In the genomic region with DNA sequence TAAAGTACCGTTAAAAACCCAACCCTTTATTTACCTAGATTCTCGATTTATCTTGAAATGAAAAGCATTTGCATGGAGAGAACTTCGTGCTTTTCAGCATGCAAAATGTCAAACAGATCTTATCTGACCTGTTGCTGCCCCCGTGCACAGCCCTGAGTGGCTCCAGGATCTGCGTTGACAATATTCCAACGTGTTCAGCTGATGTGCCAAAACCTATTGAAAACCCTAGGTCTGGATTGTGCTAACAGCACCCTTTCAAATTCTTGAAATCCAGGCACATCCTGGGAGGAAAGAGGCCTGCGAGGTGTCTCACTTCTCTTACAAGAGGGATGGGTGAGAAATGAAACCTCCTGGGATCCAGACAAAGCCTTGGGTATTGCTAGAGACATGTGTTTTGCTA, we compare ENCODE assay signal across 14 cellular contexts.
DNase-seq lines count a peak whose midpoint lies in the region; ATAC-seq and TF ChIP-seq lines count a peak whose summit lies in the region.
"Had no signal": no experiment of that assay in that cellular context is flagged by ENCODE, and none has a peak within 500 bp of the region (broad histone marks: within the 10 kb centered on the region; RNA-seq: fewer than 3 reads in every experiment).

No MANE protein-coding gene starts in this region.

- H3K9ac ChIP-seq in rectal smooth muscle tissue (ENCODE audit: low read length): no peak overlapping the region
- H3K9ac ChIP-seq: BLaER1 treated with 17β-estradiol and CSF1 and Interleukin-3, amounts not matched to agents 10 nM and 100 nM had no signal

- peak overlapping the region; percentile 83; the same call in 1 of the 2 replicates for H2AFZ ChIP-seq in GM23338

- no peak for TF ChIP-seq CTCF in GM23338 (conservative IDR thresholded peaks at IDR 0.05; ENCODE audit: low read depth in 2 of 2)
- no peak for TF ChIP-seq CTCF in ascending aorta (IDR thresholded peaks at IDR 0.05)
- TF ChIP-seq CTCF in left ventricle myocardium inferior (IDR thresholded peaks at IDR 0.05; ENCODE audit: borderline replicate concordance): no peak

- no peaks in the 10 kb centered on the region for H4K20me1 ChIP-seq in GM23338 (replicated peaks; ENCODE audit: insufficient read depth)

- H3K4me1 ChIP-seq in GM23338 (ENCODE audit: insufficient read depth) (no peaks in the 10 kb centered on the region), ascending aorta (peaks cover 0 to 10% of the 10 kb centered on the region in 2 donors), left ventricle myocardium inferior (peaks cover 29% of the 10 kb centered on the region), rectal smooth muscle tissue (ENCODE audit: control insufficient read depth, insufficient read depth, low read length) (peaks cover 5% of the 10 kb centered on the region)

- no peaks in the 10 kb centered on the region for H3K79me2 ChIP-seq in GM23338 (replicated peaks; ENCODE audit: insufficient read depth)

- H3K27me3 ChIP-seq in GM23338 (ENCODE audit: insufficient read depth): no peaks in the 10 kb centered on the region
- H3K27me3 ChIP-seq in ascending aorta: no peaks in the 10 kb centered on the region
- H3K27me3 ChIP-seq in left ventricle myocardium inferior (ENCODE audit: low read depth): no peaks in the 10 kb centered on the region
- H3K27me3 ChIP-seq in rectal smooth muscle tissue (ENCODE audit: control insufficient read depth, insufficient read depth, low read length): no peaks in the 10 kb centered on the region
- H3K27me3 ChIP-seq: BLaER1 treated with 17β-estradiol and CSF1 and Interleukin-3, amounts not matched to agents 10 nM and 100 nM had no signal

- no peaks in the 10 kb centered on the region for H3K9me3 Mint-ChIP-seq in GM23338
- H3K9me3 Mint-ChIP-seq: HFFc6 had no signal

- no peak overlapping the region for H3K4me2 ChIP-seq in GM23338
- H3K4me2 ChIP-seq: BLaER1 treated with 17β-estradiol and CSF1 and Interleukin-3, amounts not matched to agents 10 nM and 100 nM had no signal

- H3K9me2 ChIP-seq in GM23338 (ENCODE audit: insufficient read depth): no peaks in the 10 kb centered on the region

- ATAC-seq in GM23338: no peak

- no peaks in the 10 kb centered on the region; the same call in 2 of the 3 replicates for H3K4me1 Mint-ChIP-seq in GM23338
- H3K4me1 Mint-ChIP-seq: CD4-positive, CD25-positive, alpha-beta regulatory T cell had no signal

- H3K27ac ChIP-seq in GM23338 (ENCODE audit: low read depth) (no peak overlapping the region), ascending aorta (peak overlapping the region; percentile 0 to 2), left ventricle myocardium inferior (replicated peaks) (peak overlapping the region; percentile 33), rectal smooth muscle tissue (ENCODE audit: low read depth, low read length) (peak overlapping the region; percentile 67), substantia nigra (ENCODE audit: low read depth, low read length, poor library complexity, severe bottlenecking) (no peak overlapping the region)
- H3K27ac ChIP-seq: BLaER1 treated with 17β-estradiol and CSF1 and Interleukin-3, amounts not matched to agents 10 nM and 100 nM had no signal

- no peaks in the 10 kb centered on the region for H3F3A ChIP-seq in GM23338 (replicated peaks; ENCODE audit: low read depth)

- H3K36me3 Mint-ChIP-seq in GM23338 (ENCODE audit: low read depth): no peaks in the 10 kb centered on the region
- H3K36me3 Mint-ChIP-seq: CD4-positive, CD25-positive, alpha-beta regulatory T cell had no signal

- H3K9me3 ChIP-seq in ascending aorta (no peaks in the 10 kb centered on the region), left ventricle myocardium inferior (replicated peaks) (no peaks in the 10 kb centered on the region)
- H3K9me3 ChIP-seq: BLaER1 treated with 17β-estradiol and CSF1 and Interleukin-3, amounts not matched to agents 10 nM and 100 nM had no signal

- no peak overlapping the region for H3K27ac Mint-ChIP-seq in GM23338
- H3K27ac Mint-ChIP-seq: CD4-positive, CD25-positive, alpha-beta regulatory T cell; HFFc6 had no signal

- H3K27me3 Mint-ChIP-seq in GM23338 (ENCODE audit: insufficient read depth, low read depth, poor library complexity): peaks cover 10% of the 10 kb centered on the region

- H3K4me3 Mint-ChIP-seq in GM23338: no peak overlapping the region
- H3K4me3 Mint-ChIP-seq: HFFc6 had no signal

- H3K4me3 ChIP-seq in GM23338: no peak overlapping the region
- no peak overlapping the region for H3K4me3 ChIP-seq in ascending aorta
- no peak overlapping the region for H3K4me3 ChIP-seq in left ventricle myocardium inferior
- H3K4me3 ChIP-seq in rectal smooth muscle tissue (ENCODE audit: low read length): no peak overlapping the region
- H3K4me3 ChIP-seq: BLaER1 treated with 17β-estradiol and CSF1 and Interleukin-3, amounts not matched to agents 10 nM and 100 nM had no signal

- intact Hi-C loops in ascending aorta (cut with DNase I): loop anchor here (2.0 kb wide), 1 partner anchor 490 kb away; no protein-coding TSS in a partner anchor
- intact Hi-C loops in left ventricle myocardium inferior (cut with micrococcal nuclease): loop anchor here (10.0 kb wide), 1 partner anchor 412 kb away; a partner anchor contains a TSS

- DNase-seq in GM23338 (ENCODE audit: low spot score) (no peak), ascending aorta (ENCODE audit: low spot score in 2 of 2) (no peak), left ventricle myocardium inferior (no peak), SW480 (ENCODE audit: low spot score) (no peak), substantia nigra (lab: John Stamatoyannopoulos, UW) (no peak)
- no peak for DNase-seq in activated T-cell treated with anti-CD3 and anti-CD28 coated beads, Interleukin-2, amount 50 U/mL, for 1 hour
- DNase-seq: ACHN; CD4-positive, CD25-positive, alpha-beta regulatory T cell; DMS53; GF-D8; HCEC 1CT; HFFc6 had no signal

- H3K36me3 ChIP-seq in GM23338 (ENCODE audit: insufficient read depth) (no peaks in the 10 kb centered on the region), ascending aorta (no peaks in the 10 kb centered on the region), left ventricle myocardium inferior (no peaks in the 10 kb centered on the region), rectal smooth muscle tissue (ENCODE audit: control insufficient read depth, insufficient read depth, low read length) (no peaks in the 10 kb centered on the region)
- H3K36me3 ChIP-seq: BLaER1 treated with 17β-estradiol and CSF1 and Interleukin-3, amounts not matched to agents 10 nM and 100 nM had no signal

TF ChIP-seq in GM23338, 12 proteins besides CTCF, POLR2A, EP300 and RAD21 (continues in another document):
- TF ChIP-seq CREB1 (CRISPR knock-in tag; IDR thresholded peaks at IDR 0.05; ENCODE audit: low read depth) (no peak), POLR2AphosphoS5 (IDR thresholded peaks at IDR 0.05; ENCODE audit: low read depth) (no peak), EZH2phosphoT487 (IDR thresholded peaks at IDR 0.05; ENCODE audit: unreplicated experiment) (no peak), ZNF331 (CRISPR knock-in tag; IDR thresholded peaks at IDR 0.05; ENCODE audit: low read depth) (no peak), EZH2 (IDR thresholded peaks at IDR 0.05; ENCODE audit: low read depth, unreplicated experiment) (no peak)

Comparison
In these comparisons a context has a peak if more than half of its experiments do, and no peak if none do; other contexts are left out.
1. H3K27ac ChIP-seq: peak in ascending aorta (2 of 2), left ventricle myocardium inferior (single experiment) and rectal smooth muscle tissue (single experiment); none in GM23338 (single experiment) and substantia nigra (single experiment).